ENCODE assay signal across 8 cellular contexts in genomic region chr18:59123588-59124369, GRCh38. TPM values are rescaled to one million over a fixed set of nuclear protein-coding genes. Genes with fewer than 3 reads are reported as not detected.
A peak's percentile ranks its signal among the peaks of the same experiment; 100 is the strongest.
DNase-seq lines count a peak whose midpoint lies in the region; ATAC-seq lines count a peak whose summit lies in the region.
"Had no signal": no experiment of that assay in that cellular context is flagged by ENCODE, and none has a peak within 500 bp of the region (broad histone marks: within the 10 kb centered on the region; RNA-seq: fewer than 3 reads in every experiment).

No MANE protein-coding gene starts in this region.

- H3K36me3 ChIP-seq in adipocyte (ENCODE audit: control insufficient read depth, insufficient read depth, low read length, severe bottlenecking): no peaks in the 10 kb centered on the region

- H3K4me3 ChIP-seq in adipocyte (ENCODE audit: low read length): no peak overlapping the region

- DNase-seq in adipocyte (ENCODE audit: low read depth) (peak; percentile 74), occipital lobe (lab: John Stamatoyannopoulos, UW) (peak; percentile 58), NCI-H2196 (lab: John Stamatoyannopoulos, UW; ENCODE audit: unreplicated experiment) (no peak), NK-92 (lab: John Stamatoyannopoulos, UW; ENCODE audit: unreplicated experiment) (no peak), LoVo (ENCODE audit: low spot score) (no peak)
- DNase-seq: activated effector memory CD4-positive, alpha-beta T cell treated with Interleukin-2 at 50 U/mL for 16 hours had no signal

- H3K9ac ChIP-seq in adipocyte (ENCODE audit: low read length): no peak overlapping the region

- ATAC-seq in GM18519 (IDR thresholded peaks at IDR 0.05; ENCODE audit: low FRiP score, unreplicated experiment) (peak; percentile 51), HG02884 (IDR thresholded peaks at IDR 0.05; ENCODE audit: unreplicated experiment) (peak; percentile 84)

- H3K9me3 ChIP-seq in adipocyte (ENCODE audit: control insufficient read depth, low read length): no peaks in the 10 kb centered on the region

- peaks cover 32% of the 10 kb centered on the region for H3K27me3 ChIP-seq in adipocyte (replicated peaks; ENCODE audit: control insufficient read depth, insufficient read depth, low read length)

- H3K4me1 ChIP-seq in adipocyte (ENCODE audit: control insufficient read depth, insufficient read depth, low read length): no peaks in the 10 kb centered on the region

RNA-seq across cellular contexts. Expression of gene SEC11C, which starts 15.9 kb away (rescaled TPM):
- total RNA-seq in occipital lobe: 56.0 TPM

Comparison
In these comparisons a context has a peak if more than half of its experiments do, and no peak if none do; other contexts are left out.
1. DNase-seq: peak in adipocyte (single experiment) and occipital lobe (single experiment); none in NCI-H2196 (single experiment), NK-92 (single experiment) and LoVo (single experiment).